ENCODE assay signal across 1 cellular context in genomic region chr2:63846487-63846886, GRCh38.
A peak's percentile ranks its signal among the peaks of the same experiment; 100 is the strongest.
TF ChIP-seq lines count a peak whose summit lies in the region.

No MANE protein-coding gene starts in this region.

TF ChIP-seq in SK-N-SH, 30 proteins besides CTCF, POLR2A, EP300 and RAD21:
- peak; percentile 28; the same call in 1 of the 2 replicates for TF ChIP-seq POLR2AphosphoS5 (IDR thresholded peaks at IDR 0.05; ENCODE audit: low read depth, low read length)
- TF ChIP-seq NRF1 (IDR thresholded peaks at IDR 0.05; ENCODE audit: low read depth, low read length) = no peak
- peak; percentile 17 for TF ChIP-seq CHD2 (IDR thresholded peaks at IDR 0.05; ENCODE audit: low read length, partially characterized antibody)
- TF ChIP-seq SMC3 (IDR thresholded peaks at IDR 0.05; ENCODE audit: low read depth, low read length) = no peak
- no peak for TF ChIP-seq IRF3 (IDR thresholded peaks at IDR 0.05; ENCODE audit: low read depth, low read length)
- TF ChIP-seq GATA2 (CRISPR knock-in tag; IDR thresholded peaks at IDR 0.05) = peak; percentile 57
- TF ChIP-seq PBX3 (IDR thresholded peaks at IDR 0.05) = peak; percentile 27; the same call in 1 of the 2 replicates
- peak; percentile 83 for TF ChIP-seq RCOR1 (IDR thresholded peaks at IDR 0.05; ENCODE audit: low read length)
- TF ChIP-seq RXRA (IDR thresholded peaks at IDR 0.05; ENCODE audit: borderline replicate concordance, low read depth) = no peak
- no peak for TF ChIP-seq ELF1 (IDR thresholded peaks at IDR 0.05)
- TF ChIP-seq TEAD4 (IDR thresholded peaks at IDR 0.05; ENCODE audit: borderline replicate concordance, insufficient read depth) = no peak
- TF ChIP-seq TCF12 (IDR thresholded peaks at IDR 0.05) = peak; percentile 49
- TF ChIP-seq MEF2A (IDR thresholded peaks at IDR 0.05; ENCODE audit: borderline replicate concordance, low read depth) = 0 out of 2 replicates have a peak, but pooled peaks have one; percentile 26
- no peak for TF ChIP-seq EZH2phosphoT487 (IDR thresholded peaks at IDR 0.05; ENCODE audit: borderline replicate concordance, low read depth)
- TF ChIP-seq TAF1 (IDR thresholded peaks at IDR 0.05; ENCODE audit: borderline replicate concordance, low read depth, low read length) = no peak
- peak; percentile 46; the same call in 1 of the 2 replicates for TF ChIP-seq NFIC (IDR thresholded peaks at IDR 0.05; ENCODE audit: borderline replicate concordance)
- no peak for TF ChIP-seq FOSL2 (IDR thresholded peaks at IDR 0.05; ENCODE audit: borderline replicate concordance, low read depth)
- no peak for TF ChIP-seq YY1 (IDR thresholded peaks at IDR 0.05; ENCODE audit: low read depth)
- no peak for TF ChIP-seq USF1 (IDR thresholded peaks at IDR 0.05; ENCODE audit: borderline replicate concordance, low read depth)
